In the genomic region with DNA sequence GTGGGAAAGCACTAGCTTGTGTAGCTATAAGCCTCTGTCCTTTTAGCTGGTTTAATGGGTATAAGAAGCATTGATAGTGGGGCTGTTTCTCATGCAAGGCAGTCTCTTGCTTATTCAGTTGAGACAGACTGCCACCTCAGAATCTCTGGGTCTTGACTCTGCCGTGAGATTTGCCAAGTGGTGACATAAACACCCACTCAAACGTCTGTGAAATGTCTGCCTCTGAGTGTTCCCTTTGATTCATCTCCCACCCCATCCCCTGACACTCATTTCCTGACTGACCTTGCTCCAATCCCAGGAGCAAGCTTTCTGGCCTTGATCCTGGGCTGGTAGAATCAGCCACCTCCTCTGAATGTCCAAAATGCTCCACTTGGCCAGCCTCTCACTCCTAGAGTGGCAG, we compare ENCODE assay signal across 15 cellular contexts.
DNase-seq lines count a peak whose midpoint lies in the region; TF ChIP-seq lines count a peak whose summit lies in the region.
"Had no signal": no experiment of that assay in that cellular context is flagged by ENCODE, and none has a peak within 500 bp of the region (broad histone marks: within the 10 kb centered on the region; RNA-seq: fewer than 3 reads in every experiment).

No MANE protein-coding gene starts in this region.

- H3K4me1 Mint-ChIP-seq in nephron: peaks cover 36% of the 10 kb centered on the region
- H3K4me1 Mint-ChIP-seq: central memory CD8-positive, alpha-beta T cell; memory B cell had no signal

- no peak overlapping the region for H3K4me3 ChIP-seq in fibroblast of mammary gland (ENCODE audit: control insufficient read depth, low read depth, low read length)
- H3K4me3 ChIP-seq: SK-N-MC, suprapubic skin had no signal

- no peak overlapping the region for H3K4me3 Mint-ChIP-seq in nephron
- H3K4me3 Mint-ChIP-seq: central memory CD8-positive, alpha-beta T cell; memory B cell had no signal

- DNase-seq in AG20443 (ENCODE audit: low spot score) (peak; percentile 47), RPMI7951 (ENCODE audit: low read depth) (peak; percentile 29), fibroblast of mammary gland (ENCODE audit: low read depth) (peak; percentile 81), erythroblast (lab: John Stamatoyannopoulos, UW) (no peak), inferior parietal cortex (ENCODE audit: extremely low spot score) (no peak), DMS79 (lab: John Stamatoyannopoulos, UW) (no peak), NCI-H774 (lab: John Stamatoyannopoulos, UW) (no peak)
- DNase-seq: activated naive CD4-positive, alpha-beta T cell; AML-193; MM.1S had no signal

- no peaks in the 10 kb centered on the region for H3K27me3 Mint-ChIP-seq in nephron (ENCODE audit: low read depth)

- TF ChIP-seq CTCF in fibroblast of mammary gland (conservative IDR thresholded peaks at IDR 0.05; ENCODE audit: control insufficient read depth, insufficient read depth, low read depth, low read length): no peak
- TF ChIP-seq CTCF in nephron (IDR thresholded peaks at IDR 0.05; ENCODE audit: unreplicated experiment in 3 of 3): no peak

- H3K27ac Mint-ChIP-seq in nephron: peak overlapping the region; percentile 21 to 65 (median 52)
- H3K27ac Mint-ChIP-seq: memory B cell had no signal

- H3K36me3 Mint-ChIP-seq in nephron (ENCODE audit: low read depth): peaks cover 9% of the 10 kb centered on the region

- no peak for TF ChIP-seq POLR2A in erythroblast (IDR thresholded peaks at IDR 0.05; ENCODE audit: low read length)

- H3K9me3 Mint-ChIP-seq in nephron: peaks cover 26% of the 10 kb centered on the region

Comparison
In these comparisons a context has a peak if more than half of its experiments do, and no peak if none do; other contexts are left out.
1. DNase-seq: peak in AG20443 (single experiment), RPMI7951 (single experiment) and fibroblast of mammary gland (single experiment); none in erythroblast (0 of 2), inferior parietal cortex (single experiment), DMS79 (single experiment) and NCI-H774 (single experiment).